Comparison of ENCODE assay signal across 24 cellular contexts in the genomic region with DNA sequence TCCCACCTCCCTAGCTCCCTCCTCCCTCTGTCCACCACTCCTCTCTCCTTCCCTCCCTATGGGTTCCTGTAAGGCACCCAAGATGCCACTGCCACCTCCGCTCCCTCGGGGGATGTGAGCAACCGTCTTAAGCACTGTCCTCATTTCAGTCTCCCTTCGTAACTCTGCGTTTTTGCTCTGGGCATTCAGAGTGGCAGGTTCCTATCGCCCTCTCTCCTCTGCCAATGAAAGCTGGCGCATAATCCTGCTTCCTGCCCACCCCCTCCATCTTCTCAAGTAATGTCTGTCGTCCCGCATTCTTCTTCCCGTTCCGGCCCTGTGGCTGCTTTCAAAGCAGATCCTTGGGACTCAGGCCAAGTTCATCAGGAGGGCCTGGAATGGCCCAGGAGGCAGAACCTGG.
"Had no signal": no experiment of that assay in that cellular context is flagged by ENCODE, and none has a peak within 500 bp of the region (broad histone marks: within the 10 kb centered on the region; RNA-seq: fewer than 3 reads in every experiment).

No MANE protein-coding gene starts in this region.

- ATAC-seq: heart left ventricle; left colon; left lung; lower lobe of right lung; mucosa of descending colon; naive thymus-derived CD4-positive, alpha-beta T cell; natural killer cell treated with Interleukin-12 subunit alpha and Interleukin-12 subunit beta and Interleukin-15 and Interleukin-18, amount 100 ng/mL, for 72 hours; pancreas; psoas muscle; right lobe of liver; stimulated activated memory B cell treated with anti-CD40 and anti-IgM and Interleukin-4, amounts not matched to agents 10 μg/mL and 1 μg/mL and 100 μg/mL, for 72 hours; stimulated activated naive CD8-positive, alpha-beta T cell treated with anti-CD3 and anti-CD28 coated beads, Interleukin-15, amount 100 ng/mL, for 72 hours; upper lobe of right lung had no signal

- H3K4me2 ChIP-seq: smooth muscle cell had no signal

- H3K27ac ChIP-seq: heart left ventricle, left lung, lower lobe of right lung, pancreas, psoas muscle, right lobe of liver, transverse colon, upper lobe of right lung had no signal

- DNase-seq: heart left ventricle; hypothalamus; immature natural killer cell; kidney; left colon; left lung; lower lobe of right lung; midbrain; mucosa of descending colon; naive thymus-derived CD4-positive, alpha-beta T cell; pancreas; psoas muscle; right lobe of liver; stimulated activated CD4-positive, alpha-beta T cell treated with anti-CD3 and anti-CD28 coated beads, Interleukin-1b, Interleukin-23, amount 100 ng/mL, for 48 hours; stimulated activated CD4-positive, alpha-beta T cell treated with anti-CD3 and anti-CD28 coated beads, Interleukin-2, amount 100 ng/mL, for 48 hours; stimulated activated CD4-positive, alpha-beta T cell treated with anti-CD3 and anti-CD28 coated beads, Interleukin-4, amount 100 ng/mL, for 4 hours; stimulated activated CD8-positive, alpha-beta memory T cell treated with anti-CD3 and anti-CD28 coated beads, Interleukin-4, amount 100 ng/mL, for 48 hours; stimulated activated naive CD4-positive, alpha-beta T cell treated with Interleukin-2 at 50 U/mL for 16 hours; stimulated activated naive CD8-positive, alpha-beta T cell treated with anti-CD3 and anti-CD28 coated beads, Interleukin-15, amount 100 ng/mL, for 72 hours; transverse colon; upper lobe of right lung had no signal

- H3K4me1 ChIP-seq: heart left ventricle, left lung, lower lobe of right lung, psoas muscle, right lobe of liver, upper lobe of right lung had no signal

- H3K27me3 ChIP-seq: left lung, pancreas, right lobe of liver, transverse colon, upper lobe of right lung had no signal

- H3K4me3 ChIP-seq: heart left ventricle, left lung, lower lobe of right lung, mucosa of descending colon, pancreas, psoas muscle, right lobe of liver, smooth muscle cell, transverse colon, upper lobe of right lung had no signal

- H3K36me3 ChIP-seq: heart left ventricle, left lung, lower lobe of right lung, pancreas, right lobe of liver, transverse colon, upper lobe of right lung had no signal

- H3K9me3 ChIP-seq: heart left ventricle, left lung, lower lobe of right lung, mucosa of descending colon, pancreas, psoas muscle, right lobe of liver, transverse colon, upper lobe of right lung had no signal
